21 cellular contexts compared by ENCODE assay signal in the genomic region with DNA sequence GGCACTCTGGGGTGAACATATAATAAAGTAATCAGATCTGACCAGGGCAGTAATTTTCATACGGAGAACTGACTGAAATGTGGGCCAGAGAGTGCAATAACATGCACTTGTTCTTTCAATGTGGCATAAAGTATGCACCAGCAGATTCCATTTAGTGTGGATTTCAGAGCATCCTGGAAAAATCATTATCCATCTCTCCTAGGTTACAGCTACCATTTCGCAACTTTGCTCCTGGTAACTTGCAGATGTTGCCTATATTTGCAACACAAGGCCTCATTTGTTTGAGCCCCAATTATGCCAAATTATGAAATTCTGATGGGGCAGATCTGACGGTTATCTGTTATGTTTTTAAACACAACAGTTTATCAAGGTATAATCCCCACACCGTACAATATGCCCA.
"Had no signal": no experiment of that assay in that cellular context is flagged by ENCODE, and none has a peak within 500 bp of the region (broad histone marks: within the 10 kb centered on the region; RNA-seq: fewer than 3 reads in every experiment).

No MANE protein-coding gene starts in this region.

- DNase-seq: Kasumi-1, MM.1S, NCI-H1092 treated with DMSO at 0.1 percent for 48 hours, NCI-H1436, NCI-H187, NCI-H2029, NCI-H2081 treated with DMSO at 0.1 percent for 48 hours, NCI-H2171, NCI-H226, NCI-H446, NCI-H510A, NCI-H524 treated with DMSO at 0.1 percent for 48 hours, NCI-H69, NCI-H774, Right ventricle myocardium superior, RPMI8226, SIG-M5, SW 1271 had no signal

- ATAC-seq: K562 had no signal

- FAIRE-seq: HTR-8/SVneo, K562, RCC 7860 had no signal
